8 cellular contexts compared by ENCODE assay signal in the genomic region with DNA sequence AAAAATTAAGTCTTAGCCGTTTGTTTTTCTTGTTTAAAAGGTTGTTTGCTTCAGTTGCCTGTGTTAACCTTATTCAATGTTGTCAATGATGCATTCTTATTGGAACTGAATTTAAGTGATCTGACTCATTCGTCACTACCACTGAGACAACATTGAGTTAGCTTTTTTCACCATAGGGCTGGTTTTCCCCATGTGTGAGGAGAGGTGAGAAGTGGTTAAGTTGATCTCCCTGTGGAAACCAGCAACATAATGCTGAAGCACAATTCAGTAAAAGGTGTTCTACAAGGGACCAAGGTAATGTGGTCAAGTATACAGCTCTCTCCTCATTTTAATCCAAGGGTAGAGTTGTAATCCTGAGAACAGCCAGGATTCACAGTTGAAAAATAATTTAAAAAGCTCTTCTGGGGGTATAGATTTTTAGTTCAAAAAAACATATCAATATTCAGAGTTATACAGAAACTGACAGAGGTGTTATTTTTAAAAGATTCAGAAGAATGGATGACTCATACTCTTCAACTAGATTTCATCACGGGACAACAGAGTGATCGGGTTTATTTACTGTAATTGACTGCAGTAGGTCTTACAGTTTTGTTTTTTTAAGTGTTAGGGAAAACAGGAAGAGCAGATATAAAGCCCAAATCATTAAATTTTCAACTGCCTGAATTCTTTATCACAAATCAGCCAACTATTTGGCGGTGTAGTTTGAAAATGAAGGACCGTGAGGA. TPM values are rescaled to one million over a fixed set of nuclear protein-coding genes. Genes with fewer than 3 reads are reported as not detected.
DNase-seq lines count a peak whose midpoint lies in the region; ATAC-seq and TF ChIP-seq lines count a peak whose summit lies in the region.

No MANE protein-coding gene starts in this region.

- in situ Hi-C loops in KBM-7 (cut with MboI; ENCODE audit: low pct_unique_long_range_greater_than_20kb, low sequenced_read_pairs): no loop called here

- H3K27ac ChIP-seq in GM23338 (ENCODE audit: low read depth): peak overlapping the region; percentile 30

- H3K36me3 ChIP-seq in GM23338 (ENCODE audit: insufficient read depth): peaks cover 72% of the 10 kb centered on the region

- H3K9me2 ChIP-seq in GM23338 (ENCODE audit: insufficient read depth): no peaks in the 10 kb centered on the region

- peaks cover 90% of the 10 kb centered on the region for H4K20me1 ChIP-seq in GM23338 (replicated peaks; ENCODE audit: insufficient read depth)

- DNase-seq in AG08396 (ENCODE audit: low spot score) (peak; percentile 17), GM23338 (ENCODE audit: low spot score) (no peak), WTC11 (ENCODE audit: low spot score) (no peak), iris pigment epithelial cell (ENCODE audit: low read depth) (peak; percentile 84), KBM-7 (no peak)

- H3K79me2 ChIP-seq in GM23338 (replicated peaks; ENCODE audit: insufficient read depth): peaks cover 98% of the 10 kb centered on the region

- H2AFZ ChIP-seq in GM23338: no peak overlapping the region

- no peak for TF ChIP-seq CTCF in GM23338 (conservative IDR thresholded peaks at IDR 0.05; ENCODE audit: low read depth in 2 of 2)
- no peak for TF ChIP-seq CTCF in WTC11 (IDR thresholded peaks at IDR 0.05)

- peaks cover 42% of the 10 kb centered on the region for H3F3A ChIP-seq in GM23338 (replicated peaks; ENCODE audit: low read depth)

- H3K4me3 ChIP-seq in GM23338: no peak overlapping the region

- H3K27me3 ChIP-seq in GM23338 (ENCODE audit: insufficient read depth): no peaks in the 10 kb centered on the region

- no peak overlapping the region for H3K4me2 ChIP-seq in GM23338

- POLR2A ChIA-PET in WTC11 (lab: Charles Lee): interaction anchor here (1.3 kb wide), 1 partner anchor 10 kb away, joined by 3 read pairs; no protein-coding TSS in a partner anchor

- H3K36me3 Mint-ChIP-seq in GM23338 (ENCODE audit: low read depth) (peaks cover 73% of the 10 kb centered on the region), WTC11 (peaks cover 47% of the 10 kb centered on the region)

- CTCF ChIA-PET in WTC11 (lab: Charles Lee): interaction anchor here (0.6 to 1.2 kb wide), 5 partner anchors 9 to 98 kb away, joined by 3 to 4 read pairs (median 3); a partner anchor contains a TSS

- H3K4me3 Mint-ChIP-seq in GM23338 (no peak overlapping the region), WTC11 (no peak overlapping the region)

- H3K27me3 Mint-ChIP-seq in GM23338 (ENCODE audit: insufficient read depth, low read depth, poor library complexity) (peaks cover 2% of the 10 kb centered on the region), WTC11 (ENCODE audit: low read depth) (no peaks in the 10 kb centered on the region)

- ATAC-seq in GM23338: no peak
- ATAC-seq in WTC11: no peak
- ATAC-seq in HG02759 (IDR thresholded peaks at IDR 0.05; ENCODE audit: unreplicated experiment): no peak
- no peak for ATAC-seq in GM21515 (IDR thresholded peaks at IDR 0.05; ENCODE audit: unreplicated experiment)
- no peak for ATAC-seq in HG03045 (IDR thresholded peaks at IDR 0.05; ENCODE audit: unreplicated experiment)

- H3K4me1 Mint-ChIP-seq in GM23338 (no peaks in the 10 kb centered on the region; the same call in 2 of the 3 replicates), WTC11 (no peaks in the 10 kb centered on the region; the same call in 1 of the 2 replicates)

- peak overlapping the region; percentile 12; the same call in 1 of the 2 replicates for H3K27ac Mint-ChIP-seq in GM23338
- peak overlapping the region; percentile 76 for H3K27ac Mint-ChIP-seq in WTC11

- peaks cover under 1% of the 10 kb centered on the region; the same call in 1 of the 2 replicates for H3K4me1 ChIP-seq in GM23338 (ENCODE audit: insufficient read depth)

- H3K9me3 Mint-ChIP-seq in GM23338: no peaks in the 10 kb centered on the region
- H3K9me3 Mint-ChIP-seq in WTC11: no peaks in the 10 kb centered on the region

TF ChIP-seq in GM23338, 12 proteins besides CTCF, POLR2A, EP300 and RAD21 (continues in another document):
- no peak for TF ChIP-seq EZH2phosphoT487 (IDR thresholded peaks at IDR 0.05; ENCODE audit: unreplicated experiment)
- TF ChIP-seq NANOG (IDR thresholded peaks at IDR 0.05; ENCODE audit: borderline replicate concordance): no peak

TF ChIP-seq in WTC11, 78 proteins besides CTCF, POLR2A, EP300 and RAD21 (continues in another document):
- TF ChIP-seq, protein P1, sequence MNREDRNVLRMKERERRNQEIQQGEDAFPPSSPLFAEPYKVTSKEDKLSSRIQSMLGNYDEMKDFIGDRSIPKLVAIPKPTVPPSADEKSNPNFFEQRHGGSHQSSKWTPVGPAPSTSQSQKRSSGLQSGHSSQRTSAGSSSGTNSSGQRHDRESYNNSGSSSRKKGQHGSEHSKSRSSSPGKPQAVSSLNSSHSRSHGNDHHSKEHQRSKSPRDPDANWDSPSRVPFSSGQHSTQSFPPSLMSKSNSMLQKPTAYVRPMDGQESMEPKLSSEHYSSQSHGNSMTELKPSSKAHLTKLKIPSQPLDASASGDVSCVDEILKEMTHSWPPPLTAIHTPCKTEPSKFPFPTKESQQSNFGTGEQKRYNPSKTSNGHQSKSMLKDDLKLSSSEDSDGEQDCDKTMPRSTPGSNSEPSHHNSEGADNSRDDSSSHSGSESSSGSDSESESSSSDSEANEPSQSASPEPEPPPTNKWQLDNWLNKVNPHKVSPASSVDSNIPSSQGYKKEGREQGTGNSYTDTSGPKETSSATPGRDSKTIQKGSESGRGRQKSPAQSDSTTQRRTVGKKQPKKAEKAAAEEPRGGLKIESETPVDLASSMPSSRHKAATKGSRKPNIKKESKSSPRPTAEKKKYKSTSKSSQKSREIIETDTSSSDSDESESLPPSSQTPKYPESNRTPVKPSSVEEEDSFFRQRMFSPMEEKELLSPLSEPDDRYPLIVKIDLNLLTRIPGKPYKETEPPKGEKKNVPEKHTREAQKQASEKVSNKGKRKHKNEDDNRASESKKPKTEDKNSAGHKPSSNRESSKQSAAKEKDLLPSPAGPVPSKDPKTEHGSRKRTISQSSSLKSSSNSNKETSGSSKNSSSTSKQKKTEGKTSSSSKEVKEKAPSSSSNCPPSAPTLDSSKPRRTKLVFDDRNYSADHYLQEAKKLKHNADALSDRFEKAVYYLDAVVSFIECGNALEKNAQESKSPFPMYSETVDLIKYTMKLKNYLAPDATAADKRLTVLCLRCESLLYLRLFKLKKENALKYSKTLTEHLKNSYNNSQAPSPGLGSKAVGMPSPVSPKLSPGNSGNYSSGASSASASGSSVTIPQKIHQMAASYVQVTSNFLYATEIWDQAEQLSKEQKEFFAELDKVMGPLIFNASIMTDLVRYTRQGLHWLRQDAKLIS (CRISPR knock-in tag; IDR thresholded peaks at IDR 0.05; ENCODE audit: borderline replicate concordance): no peak
- TF ChIP-seq, protein P2, sequence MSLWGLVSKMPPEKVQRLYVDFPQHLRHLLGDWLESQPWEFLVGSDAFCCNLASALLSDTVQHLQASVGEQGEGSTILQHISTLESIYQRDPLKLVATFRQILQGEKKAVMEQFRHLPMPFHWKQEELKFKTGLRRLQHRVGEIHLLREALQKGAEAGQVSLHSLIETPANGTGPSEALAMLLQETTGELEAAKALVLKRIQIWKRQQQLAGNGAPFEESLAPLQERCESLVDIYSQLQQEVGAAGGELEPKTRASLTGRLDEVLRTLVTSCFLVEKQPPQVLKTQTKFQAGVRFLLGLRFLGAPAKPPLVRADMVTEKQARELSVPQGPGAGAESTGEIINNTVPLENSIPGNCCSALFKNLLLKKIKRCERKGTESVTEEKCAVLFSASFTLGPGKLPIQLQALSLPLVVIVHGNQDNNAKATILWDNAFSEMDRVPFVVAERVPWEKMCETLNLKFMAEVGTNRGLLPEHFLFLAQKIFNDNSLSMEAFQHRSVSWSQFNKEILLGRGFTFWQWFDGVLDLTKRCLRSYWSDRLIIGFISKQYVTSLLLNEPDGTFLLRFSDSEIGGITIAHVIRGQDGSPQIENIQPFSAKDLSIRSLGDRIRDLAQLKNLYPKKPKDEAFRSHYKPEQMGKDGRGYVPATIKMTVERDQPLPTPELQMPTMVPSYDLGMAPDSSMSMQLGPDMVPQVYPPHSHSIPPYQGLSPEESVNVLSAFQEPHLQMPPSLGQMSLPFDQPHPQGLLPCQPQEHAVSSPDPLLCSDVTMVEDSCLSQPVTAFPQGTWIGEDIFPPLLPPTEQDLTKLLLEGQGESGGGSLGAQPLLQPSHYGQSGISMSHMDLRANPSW (CRISPR knock-in tag; conservative IDR thresholded peaks at IDR 0.05; ENCODE audit: low read depth): no peak
- TF ChIP-seq ZNF396 (CRISPR knock-in tag; IDR thresholded peaks at IDR 0.05; ENCODE audit: borderline replicate concordance) (no peak), CREB1 (CRISPR knock-in tag; IDR thresholded peaks at IDR 0.05) (no peak), FOXP1 (CRISPR knock-in tag; IDR thresholded peaks at IDR 0.05; ENCODE audit: borderline replicate concordance) (no peak), NR3C1 (CRISPR knock-in tag; conservative IDR thresholded peaks at IDR 0.05; ENCODE audit: low read depth) (no peak), SOX15 (CRISPR knock-in tag; IDR thresholded peaks at IDR 0.05) (no peak), IRF2 (CRISPR knock-in tag; IDR thresholded peaks at IDR 0.05; ENCODE audit: borderline replicate concordance, low read depth) (no peak), GABPB1 (CRISPR knock-in tag; IDR thresholded peaks at IDR 0.05) (no peak)
- TF ChIP-seq, protein P3, sequence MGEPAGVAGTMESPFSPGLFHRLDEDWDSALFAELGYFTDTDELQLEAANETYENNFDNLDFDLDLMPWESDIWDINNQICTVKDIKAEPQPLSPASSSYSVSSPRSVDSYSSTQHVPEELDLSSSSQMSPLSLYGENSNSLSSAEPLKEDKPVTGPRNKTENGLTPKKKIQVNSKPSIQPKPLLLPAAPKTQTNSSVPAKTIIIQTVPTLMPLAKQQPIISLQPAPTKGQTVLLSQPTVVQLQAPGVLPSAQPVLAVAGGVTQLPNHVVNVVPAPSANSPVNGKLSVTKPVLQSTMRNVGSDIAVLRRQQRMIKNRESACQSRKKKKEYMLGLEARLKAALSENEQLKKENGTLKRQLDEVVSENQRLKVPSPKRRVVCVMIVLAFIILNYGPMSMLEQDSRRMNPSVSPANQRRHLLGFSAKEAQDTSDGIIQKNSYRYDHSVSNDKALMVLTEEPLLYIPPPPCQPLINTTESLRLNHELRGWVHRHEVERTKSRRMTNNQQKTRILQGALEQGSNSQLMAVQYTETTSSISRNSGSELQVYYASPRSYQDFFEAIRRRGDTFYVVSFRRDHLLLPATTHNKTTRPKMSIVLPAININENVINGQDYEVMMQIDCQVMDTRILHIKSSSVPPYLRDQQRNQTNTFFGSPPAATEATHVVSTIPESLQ (CRISPR knock-in tag; IDR thresholded peaks at IDR 0.05): no peak

RNA-seq across cellular contexts. Expression of a gene that starts 12.6 kb away (rescaled TPM):
- 174 and 216 TPM in 2 replicates for total RNA-seq in GM23338 (2014; rRNA removed; shearing (Covaris generic))
- 178 and 236 TPM in 2 replicates for polyA plus RNA-seq in GM23338 (2016; fragmentation: Nextera tagmentation; extraction: Ambion mirVana)
- 124 to 136 TPM (median 129 TPM) in 3 replicates for total RNA-seq in WTC11 (2021)

RNA-seq across cellular contexts. Expression of a gene that starts 39.8 kb away (rescaled TPM):
- 217 and 246 TPM in 2 replicates for total RNA-seq in GM23338 (2014; rRNA removed; shearing (Covaris generic))
- polyA plus RNA-seq in GM23338 (2016; fragmentation: Nextera tagmentation; extraction: Ambion mirVana): 418 and 507 TPM in 2 replicates
- 172 to 181 TPM (median 172 TPM) in 3 replicates for total RNA-seq in WTC11 (2021)

Comparison
In these comparisons a context has a peak if more than half of its experiments do, and no peak if none do; other contexts are left out.
1. DNase-seq: peak in AG08396 (single experiment) and iris pigment epithelial cell (single experiment); none in GM23338 (single experiment), WTC11 (single experiment) and KBM-7 (single experiment).